Comparison of ENCODE assay signal across 20 cellular contexts in genomic region chr2:214076527-214076926, GRCh38.
DNase-seq lines count a peak whose midpoint lies in the region; ATAC-seq and TF ChIP-seq lines count a peak whose summit lies in the region.
"Had no signal": no experiment of that assay in that cellular context is flagged by ENCODE, and none has a peak within 500 bp of the region (broad histone marks: within the 10 kb centered on the region; RNA-seq: fewer than 3 reads in every experiment).

No MANE protein-coding gene starts in this region.

- H3K9me3 Mint-ChIP-seq in effector memory CD8-positive, alpha-beta T cell, result no peaks in the 10 kb centered on the region

- H3K4me1 Mint-ChIP-seq in effector memory CD8-positive, alpha-beta T cell (ENCODE audit: low read depth in 2 of 2), result no peaks in the 10 kb centered on the region
- H3K4me1 Mint-ChIP-seq: activated T-helper 17 cell treated with anti-CD3 and anti-CD28 coated beads, Interleukin-2, amount 50 U/mL, for 72 hours; CD14-positive monocyte had no signal

- no peak for TF ChIP-seq CTCF in HFF-Myc (IDR thresholded peaks at IDR 0.05; ENCODE audit: low read depth, low read length, missing control alignments)

- ATAC-seq in GM18511 (IDR thresholded peaks at IDR 0.05; ENCODE audit: unreplicated experiment) (peak; percentile 84), HG03521 (IDR thresholded peaks at IDR 0.05; ENCODE audit: unreplicated experiment) (peak; percentile 54), GM18498 (IDR thresholded peaks at IDR 0.05; ENCODE audit: unreplicated experiment) (no peak)
- ATAC-seq in effector memory CD8-positive, alpha-beta T cell (replicated peaks), result no peak
- ATAC-seq: activated CD8-positive, alpha-beta T cell treated with anti-CD3 and anti-CD28 coated beads, Interleukin-2, amount 10 ng/mL, durations not matched to agents 7 days and 5 days; activated T-helper 17 cell treated with anti-CD3 and anti-CD28 coated beads, Interleukin-2, amount 50 U/mL, for 72 hours; SK-N-SH treated with all-trans-retinoic acid at 6 μM for 48 hours had no signal

- no peaks in the 10 kb centered on the region for H3K27me3 Mint-ChIP-seq in effector memory CD8-positive, alpha-beta T cell
- H3K27me3 Mint-ChIP-seq: activated T-helper 17 cell treated with anti-CD3 and anti-CD28 coated beads, Interleukin-2, amount 50 U/mL, for 72 hours had no signal

- no peak overlapping the region for H3K27ac Mint-ChIP-seq in effector memory CD8-positive, alpha-beta T cell
- H3K27ac Mint-ChIP-seq: activated CD8-positive, alpha-beta T cell treated with anti-CD3 and anti-CD28 coated beads, Interleukin-2, amount 10 ng/mL, durations not matched to agents 7 days and 5 days; activated T-helper 17 cell treated with anti-CD3 and anti-CD28 coated beads, Interleukin-2, amount 50 U/mL, for 72 hours; CD14-positive monocyte had no signal

- no peak overlapping the region for H3K4me3 ChIP-seq in HFF-Myc (replicated peaks; ENCODE audit: low read depth, low read length)
- H3K4me3 ChIP-seq: ovary, PC-9, skin epidermis had no signal

- H3K4me3 Mint-ChIP-seq in effector memory CD8-positive, alpha-beta T cell, result no peak overlapping the region
- H3K4me3 Mint-ChIP-seq: activated CD8-positive, alpha-beta T cell treated with anti-CD3 and anti-CD28 coated beads, Interleukin-2, amount 10 ng/mL, durations not matched to agents 7 days and 5 days; activated T-helper 17 cell treated with anti-CD3 and anti-CD28 coated beads, Interleukin-2, amount 50 U/mL, for 72 hours; CD14-positive monocyte had no signal

- H3K36me3 Mint-ChIP-seq in effector memory CD8-positive, alpha-beta T cell (ENCODE audit: insufficient read depth), result no peaks in the 10 kb centered on the region
- H3K36me3 Mint-ChIP-seq: CD14-positive monocyte had no signal

- DNase-seq in HFF-Myc (ENCODE audit: extremely low read depth, low read depth), result peak; percentile 56
- DNase-seq in myocyte (ENCODE audit: low read depth), result peak; percentile 87
- no peak for DNase-seq in NCI-H1105 treated with DMSO at 0.1 percent for 48 hours (lab: John Stamatoyannopoulos, UW)
- DNase-seq in NCI-H345 treated with DMSO at 0.1 percent for 48 hours (lab: John Stamatoyannopoulos, UW; ENCODE audit: unreplicated experiment), result no peak
- no peak for DNase-seq in effector memory CD8-positive, alpha-beta T cell
- DNase-seq: activated CD8-positive, alpha-beta T cell treated with anti-CD3 and anti-CD28 coated beads, Interleukin-2, amount 10 ng/mL, durations not matched to agents 7 days and 5 days; hypothalamus; MM.1S; NCI-H2081; NCI-H69; ovary; stimulated activated naive CD4-positive, alpha-beta T cell treated with Interleukin-2 at 50 U/mL for 16 hours had no signal

Comparison
In these comparisons a context has a peak if more than half of its experiments do, and no peak if none do; other contexts are left out.
1. ATAC-seq: peak in GM18511 (single experiment) and HG03521 (single experiment); none in effector memory CD8-positive, alpha-beta T cell (single experiment) and GM18498 (single experiment).
2. DNase-seq: peak in HFF-Myc (single experiment) and myocyte (single experiment); none in NCI-H1105 treated with DMSO at 0.1 percent for 48 hours (single experiment), NCI-H345 treated with DMSO at 0.1 percent for 48 hours (single experiment) and effector memory CD8-positive, alpha-beta T cell (0 of 3).